Comparison of ENCODE assay signal across 26 cellular contexts in the genomic region with DNA sequence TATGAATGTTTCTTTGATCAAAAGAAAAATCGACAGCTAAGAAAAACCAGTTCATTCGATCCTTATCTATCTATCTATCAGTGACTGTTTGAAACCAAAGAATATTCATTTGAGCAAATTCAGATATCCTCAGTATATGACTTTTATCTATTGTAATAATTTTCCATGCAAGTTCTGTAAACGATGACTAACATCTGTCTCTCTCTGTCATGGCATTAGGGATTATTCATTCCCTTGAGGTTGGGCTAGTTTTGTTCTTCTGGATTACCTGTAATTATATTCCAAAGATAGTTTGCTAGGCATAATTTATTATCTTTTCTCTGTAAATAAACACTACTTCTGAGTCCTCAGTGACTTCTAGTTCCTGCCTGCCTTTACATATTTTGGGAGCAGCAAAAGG.
"Had no signal": no experiment of that assay in that cellular context is flagged by ENCODE, and none has a peak within 500 bp of the region (broad histone marks: within the 10 kb centered on the region; RNA-seq: fewer than 3 reads in every experiment).

No MANE protein-coding gene starts in this region.

- H3K4me2 ChIP-seq: hepatocyte, neural progenitor cell had no signal

- FAIRE-seq: endothelial cell of umbilical vein, kidney, small intestine had no signal

- ATAC-seq: gastroesophageal sphincter; heart left ventricle; left lobe of liver; mucosa of descending colon; right lobe of liver; stimulated activated naive CD8-positive, alpha-beta T cell treated with anti-CD3 and anti-CD28 coated beads, Interleukin-15, amount 100 ng/mL, for 72 hours; upper lobe of right lung had no signal

- H3K9ac ChIP-seq: neural progenitor cell, parathyroid adenoma had no signal

- H3K27ac ChIP-seq: colonic mucosa, gastroesophageal sphincter, heart left ventricle, hepatocyte, neural progenitor cell, parathyroid adenoma, right lobe of liver, suprapubic skin, transverse colon, upper lobe of right lung, uterus had no signal

- H3K79me2 ChIP-seq: hepatocyte, parathyroid adenoma had no signal

- H2AFZ ChIP-seq: hepatocyte, neural progenitor cell, parathyroid adenoma had no signal

- H3K27me3 ChIP-seq: colonic mucosa, hepatocyte, neural progenitor cell, right lobe of liver, transverse colon, upper lobe of right lung, uterus had no signal

- H3K4me3 ChIP-seq: colonic mucosa, gastroesophageal sphincter, heart left ventricle, hepatocyte, lung, mucosa of descending colon, neural progenitor cell, right lobe of liver, suprapubic skin, transverse colon, upper lobe of right lung, uterus had no signal

- H3K4me1 ChIP-seq: colonic mucosa, gastroesophageal sphincter, heart left ventricle, neural progenitor cell, parathyroid adenoma, right lobe of liver, suprapubic skin, transverse colon, upper lobe of right lung, uterus had no signal

- H3K9me3 ChIP-seq: colonic mucosa, gastroesophageal sphincter, mucosa of descending colon, right lobe of liver, suprapubic skin, transverse colon, upper lobe of right lung, uterus had no signal

- DNase-seq: colonic mucosa; effector memory CD4-positive, alpha-beta T cell; foreskin fibroblast; heart left ventricle; kidney; mucosa of descending colon; naive B cell; right lobe of liver; small intestine; stimulated activated CD4-positive, alpha-beta T cell treated with anti-CD3 and anti-CD28 coated beads, Interleukin-12 subunit alpha, Interleukin-12 subunit beta, amount 100 ng/mL, for 4 hours; stimulated activated CD4-positive, alpha-beta T cell treated with anti-CD3 and anti-CD28 coated beads, Interleukin-1b, Interleukin-23, amount 100 ng/mL, for 48 hours; stimulated activated CD4-positive, alpha-beta T cell treated with anti-CD3 and anti-CD28 coated beads, Interleukin-4, amount 100 ng/mL, for 1 hour; stimulated activated CD8-positive, alpha-beta memory T cell treated with anti-CD3 and anti-CD28 coated beads, Interleukin-4, amount 100 ng/mL, for 48 hours; stimulated activated naive CD4-positive, alpha-beta T cell; stimulated activated naive CD8-positive, alpha-beta T cell treated with anti-CD3 and anti-CD28 coated beads, Interleukin-15, amount 100 ng/mL, for 72 hours; transverse colon; upper lobe of right lung; uterus had no signal

- H3K36me3 ChIP-seq: colonic mucosa, gastroesophageal sphincter, heart left ventricle, neural progenitor cell, right lobe of liver, suprapubic skin, transverse colon, upper lobe of right lung, uterus had no signal
